In the genomic region with DNA sequence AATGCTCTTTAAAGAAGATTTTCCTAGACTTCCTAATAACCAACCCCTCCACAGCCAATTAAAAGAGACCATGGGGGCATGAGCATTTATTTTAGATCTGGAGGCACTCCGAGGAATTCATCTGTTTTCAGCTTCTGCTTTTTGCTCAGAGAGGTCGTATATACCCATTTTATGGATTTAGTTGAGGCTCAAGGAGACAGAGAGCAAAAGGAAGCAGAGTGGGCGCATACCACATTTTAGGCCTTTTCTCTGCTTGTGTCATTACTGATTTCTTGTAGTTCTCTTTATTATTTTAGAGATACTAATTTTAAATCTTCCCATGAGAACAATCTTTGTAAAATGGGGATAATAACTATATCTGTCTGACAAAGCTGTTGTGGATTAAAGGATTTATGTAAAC, we compare ENCODE assay signal across 15 cellular contexts.
A peak's percentile ranks its signal among the peaks of the same experiment; 100 is the strongest.
DNase-seq lines count a peak whose midpoint lies in the region; ATAC-seq lines count a peak whose summit lies in the region.
"Had no signal": no experiment of that assay in that cellular context is flagged by ENCODE, and none has a peak within 500 bp of the region (broad histone marks: within the 10 kb centered on the region; RNA-seq: fewer than 3 reads in every experiment).

No MANE protein-coding gene starts in this region.

- no peak for DNase-seq in SK-N-MC (ENCODE audit: low read depth, low spot score)
- DNase-seq in NK-92 treated with Interleukin-12 subunit alpha and Interleukin-12 subunit beta, amount 100 ng/mL, for 24 hours (lab: John Stamatoyannopoulos, UW): no peak
- DNase-seq: 8988T; CD8-positive, alpha-beta T cell; COR-L47; GOT3; H7; HFFc6 had no signal

- H3K36me3 ChIP-seq in BLaER1: no peaks in the 10 kb centered on the region
- no peaks in the 10 kb centered on the region for H3K36me3 ChIP-seq in SK-N-MC (ENCODE audit: insufficient read depth, low read length)
- H3K36me3 ChIP-seq: BLaER1 treated with 17β-estradiol and CSF1 and Interleukin-3, amounts not matched to agents 10 nM and 100 nM had no signal

- H3K4me3 ChIP-seq in BLaER1 (no peak overlapping the region), SK-N-MC (no peak overlapping the region)
- H3K4me3 ChIP-seq: BLaER1 treated with 17β-estradiol and CSF1 and Interleukin-3, amounts not matched to agents 10 nM and 100 nM had no signal

- H3K9ac ChIP-seq in BLaER1 (no peak overlapping the region), SK-N-MC (ENCODE audit: insufficient read length) (peak overlapping the region; percentile 30)

- H4K20me1 ChIP-seq in BLaER1: no peaks in the 10 kb centered on the region
- H4K20me1 ChIP-seq: BLaER1 treated with 17β-estradiol and CSF1 and Interleukin-3, amounts not matched to agents 10 nM and 100 nM had no signal

- H3K9me3 ChIP-seq in BLaER1 (no peaks in the 10 kb centered on the region), SK-N-MC (ENCODE audit: low read depth, low read length) (no peaks in the 10 kb centered on the region)
- H3K9me3 ChIP-seq: BLaER1 treated with 17β-estradiol and CSF1 and Interleukin-3, amounts not matched to agents 10 nM and 100 nM had no signal

- ATAC-seq in GM19467 (IDR thresholded peaks at IDR 0.05; ENCODE audit: unreplicated experiment): no peak
- ATAC-seq in HG03039 (IDR thresholded peaks at IDR 0.05; ENCODE audit: unreplicated experiment): no peak
- ATAC-seq: CD8-positive, alpha-beta T cell; HCT116 had no signal

- no peaks in the 10 kb centered on the region for H3K27me3 ChIP-seq in BLaER1
- H3K27me3 ChIP-seq: BLaER1 treated with 17β-estradiol and CSF1 and Interleukin-3, amounts not matched to agents 10 nM and 100 nM had no signal

- H3K27ac ChIP-seq in BLaER1 (no peak overlapping the region), SK-N-MC (no peak overlapping the region), cingulate gyrus (ENCODE audit: low read depth, low read length) (peak overlapping the region; percentile 98), temporal lobe (ENCODE audit: low read depth, low read length) (peak overlapping the region; percentile 99)
- H3K27ac ChIP-seq: BLaER1 treated with 17β-estradiol and CSF1 and Interleukin-3, amounts not matched to agents 10 nM and 100 nM had no signal

- H3K4me2 ChIP-seq in BLaER1: peak overlapping the region; percentile 31; the same call in 1 of the 2 replicates

- H3K4me1 ChIP-seq in BLaER1: peaks cover 41% of the 10 kb centered on the region

Comparison
In these comparisons a context has a peak if more than half of its experiments do, and no peak if none do; other contexts are left out.
1. H3K27ac ChIP-seq: peak in cingulate gyrus (single experiment) and temporal lobe (single experiment); none in BLaER1 (single experiment) and SK-N-MC (single experiment).